8 cellular contexts compared by ENCODE assay signal in genomic region chr9:87464110-87464991, GRCh38. TPM values are rescaled to one million over a fixed set of nuclear protein-coding genes. Genes with fewer than 3 reads are reported as not detected.
DNase-seq lines count a peak whose midpoint lies in the region; ATAC-seq, FAIRE-seq and TF ChIP-seq lines count a peak whose summit lies in the region.

No MANE protein-coding gene starts in this region.

- H3K27me3 ChIP-seq in ACC112 (ENCODE audit: insufficient read depth, low read length) (no peaks in the 10 kb centered on the region), body of pancreas (no peaks in the 10 kb centered on the region)

- H3K36me3 ChIP-seq in ACC112 (ENCODE audit: insufficient read depth, low read length) (no peaks in the 10 kb centered on the region), body of pancreas (replicated peaks in 1 of 2; ENCODE audit: insufficient read depth in 1 of 2, low read depth in 2 of 2) (no peaks in the 10 kb centered on the region)

- FAIRE-seq in HTR-8/SVneo (lab: Jason Lieb, UNC): no peak

- peak overlapping the region; percentile 6 for H2AFZ ChIP-seq in ACC112 (ENCODE audit: low read length, unreplicated experiment)

- no peak for TF ChIP-seq POLR2A in body of pancreas (IDR thresholded peaks at IDR 0.05)

- H3K4me1 ChIP-seq in ACC112 (ENCODE audit: control insufficient read depth, insufficient read depth, low read length, unreplicated experiment): peaks cover 6% of the 10 kb centered on the region
- H3K4me1 ChIP-seq in body of pancreas: no peaks in the 10 kb centered on the region

- no peaks in the 10 kb centered on the region for H3K79me2 ChIP-seq in ACC112 (ENCODE audit: control insufficient read depth, insufficient read depth, low read length, unreplicated experiment)

- WGBS in body of pancreas, 2 donors: 54 to 61% methylated on average over 7 of the region's 7 CpGs

- H3K4me3 ChIP-seq in ACC112 (ENCODE audit: low read depth, low read length) (no peak overlapping the region), fibroblast of the aortic adventitia (ENCODE audit: low read depth, low read length) (no peak overlapping the region), body of pancreas (no peak overlapping the region)

- no peak overlapping the region for H3K27ac ChIP-seq in ACC112 (ENCODE audit: low read depth, low read length)
- no peak overlapping the region for H3K27ac ChIP-seq in body of pancreas

- no peaks in the 10 kb centered on the region for H3K9me3 ChIP-seq in body of pancreas

- intact Hi-C loops in body of pancreas (cut with DNase I): no loop called here

- ATAC-seq in HG03457 (IDR thresholded peaks at IDR 0.05; ENCODE audit: unreplicated experiment): peak; percentile 54
- ATAC-seq in body of pancreas: no peak

- no peak for TF ChIP-seq CTCF in fibroblast of the aortic adventitia (IDR thresholded peaks at IDR 0.05; ENCODE audit: insufficient read depth, low read length)
- no peak for TF ChIP-seq CTCF in body of pancreas (IDR thresholded peaks at IDR 0.05)

- DNase-seq in GM19240 (ENCODE audit: insufficient read length, low spot score) (peak; percentile 16), fibroblast of the aortic adventitia (ENCODE audit: low read depth) (peak; percentile 45), ureter (ENCODE audit: low spot score) (no peak), HTR-8/SVneo (ENCODE audit: insufficient read length, low spot score) (no peak), body of pancreas (no peak), hippocampal formation (lab: John Stamatoyannopoulos, UW) (no peak)

RNA-seq across cellular contexts. Expression of gene DAPK1, which starts 33.3 kb away (rescaled TPM):
- total RNA-seq in fibroblast of the aortic adventitia (ENCODE audit: low replicate concordance) (30.9 and 119 TPM in 2 replicates), ureter (100 TPM), body of pancreas (100 to 1,000 TPM in 1 of 2 donors, 10 to 100 TPM in 1; 79.6 to 152 TPM)

Comparison
In these comparisons a context has a peak if more than half of its experiments do, and no peak if none do; other contexts are left out.
1. DNase-seq: peak in GM19240 (single experiment) and fibroblast of the aortic adventitia (single experiment); none in ureter (single experiment), HTR-8/SVneo (single experiment), body of pancreas (0 of 4) and hippocampal formation (0 of 2).